ENCODE assay signal across 8 cellular contexts in genomic region chr6:17705428-17705777, GRCh38. TPM values are rescaled to one million over a fixed set of nuclear protein-coding genes. Genes with fewer than 3 reads are reported as not detected.
DNase-seq lines count a peak whose midpoint lies in the region; ATAC-seq, FAIRE-seq and TF ChIP-seq lines count a peak whose summit lies in the region.

No MANE protein-coding gene starts in this region.

- peak overlapping the region; percentile 97 for H3K27ac Mint-ChIP-seq in MCF 10A (ENCODE audit: low read depth, unreplicated experiment)

- H3K79me2 ChIP-seq in keratinocyte (ENCODE audit: control insufficient read depth, insufficient read depth, low read length) = peaks cover 60% of the 10 kb centered on the region

- ATAC-seq in GM21526 (IDR thresholded peaks at IDR 0.05; ENCODE audit: low FRiP score, unreplicated experiment) = peak; percentile 1

- H3K4me3 Mint-ChIP-seq in MCF 10A (ENCODE audit: unreplicated experiment) = peak overlapping the region; percentile 86

- H3K36me3 ChIP-seq in keratinocyte (ENCODE audit: control insufficient read depth in 2 of 2, extremely low read depth in 1 of 2, insufficient read depth in 2 of 2, low read length in 2 of 2) = no peaks in the 10 kb centered on the region
- H3K36me3 ChIP-seq in stomach smooth muscle (ENCODE audit: control insufficient read depth in 2 of 2, insufficient read depth in 2 of 2, low read length in 2 of 2) = no peaks in the 10 kb centered on the region

- H3K4me3 ChIP-seq in keratinocyte (ENCODE audit: control insufficient read depth in 2 of 3, extremely low read depth in 1 of 3, insufficient read depth in 2 of 3, low read depth in 1 of 3, low read length in 3 of 3) (peak overlapping the region; percentile 81 to 95 (median 83)), stomach smooth muscle (ENCODE audit: low read length in 2 of 2) (peak overlapping the region; percentile 87 to 91)

- dilution Hi-C loops in keratinocyte (cut with MboI; ENCODE audit: extremely low pct_ligation_motif_present, low sequenced_read_pairs) = no loop called here

- H3K4me2 ChIP-seq in keratinocyte (ENCODE audit: control insufficient read depth, extremely low read depth, insufficient read depth, low read depth, low read length) = peak overlapping the region; percentile 91

- H3K9ac ChIP-seq in keratinocyte (ENCODE audit: control insufficient read depth, extremely low read depth, insufficient read depth, low read length) = peak overlapping the region; percentile 98
- peak overlapping the region; percentile 94 to 98 for H3K9ac ChIP-seq in stomach smooth muscle (ENCODE audit: low read length in 2 of 2)

- CTCF ChIA-PET in MCF 10A (lab: Yijun Ruan, JAX) = no interaction called here

- DNase-seq in COLO829 (ENCODE audit: low spot score) (peak; percentile 80), NCI-H446 (lab: John Stamatoyannopoulos, UW) (peak; percentile 25 to 45), MCF 10A (ENCODE audit: unreplicated experiment) (peak; percentile 69), keratinocyte (ENCODE audit: low read depth, low spot score) (no peak), NCI-H1048 (lab: John Stamatoyannopoulos, UW) (no peak), NCI-H187 treated with DMSO at 0.1 percent for 48 hours (lab: John Stamatoyannopoulos, UW) (no peak)

- H3K9me3 ChIP-seq in keratinocyte (ENCODE audit: control insufficient read depth, low read depth, low read length) = no peaks in the 10 kb centered on the region
- no peaks in the 10 kb centered on the region for H3K9me3 ChIP-seq in stomach smooth muscle (ENCODE audit: control insufficient read depth in 2 of 2, low read length in 2 of 2)

- peaks cover 10% of the 10 kb centered on the region for H3K4me1 Mint-ChIP-seq in MCF 10A (ENCODE audit: insufficient read depth, unreplicated experiment)

- no peak for TF ChIP-seq CTCF in MCF 10A (IDR thresholded peaks at IDR 0.05; ENCODE audit: unreplicated experiment)
- no peak for TF ChIP-seq CTCF in keratinocyte (optimal IDR thresholded peaks at IDR 0.05 in 1 of 3, IDR thresholded peaks at IDR 0.05 in 1 of 3, conservative IDR thresholded peaks at IDR 0.05 in 1 of 3; ENCODE audit: extremely low read depth in 1 of 3, insufficient read depth in 2 of 3, low read length in 3 of 3)

- no peaks in the 10 kb centered on the region for H3K9me3 Mint-ChIP-seq in MCF 10A (ENCODE audit: unreplicated experiment)

- H3K36me3 Mint-ChIP-seq in MCF 10A (ENCODE audit: insufficient read depth, unreplicated experiment) = peaks cover 5% of the 10 kb centered on the region

- POLR2A ChIA-PET in MCF 10A (lab: Yijun Ruan, JAX) = interaction anchor here (1.0 to 2.7 kb wide), 5 partner anchors 9 to 160 kb away, joined by 3 to 29 read pairs (median 4); partner anchors contain the start of gene FAM8A1

- no peaks in the 10 kb centered on the region for H3K9me1 ChIP-seq in keratinocyte (ENCODE audit: control insufficient read depth, extremely low read depth, insufficient read depth, low read length)

- H4K20me1 ChIP-seq in keratinocyte (ENCODE audit: control insufficient read depth, extremely low read depth, insufficient read depth, low read length) = peaks cover 12% of the 10 kb centered on the region

- intact Hi-C loops in MCF 10A (cut with micrococcal nuclease) = loop anchor here (2.0 to 5.0 kb wide), 2 partner anchors 55 to 103 kb away; partner anchors contain the start of gene FAM8A1

- BruUV-seq in MCF 10A (replicated peaks; lab: Mats Ljungman, UMichigan) = no TSS peak

- no peak overlapping the region for H2AFZ ChIP-seq in keratinocyte (ENCODE audit: control insufficient read depth, low read length)

- H3K4me1 ChIP-seq in keratinocyte (ENCODE audit: control insufficient read depth, extremely low read depth, insufficient read depth, low read length) = peaks cover 33% of the 10 kb centered on the region
- peaks cover 13% of the 10 kb centered on the region for H3K4me1 ChIP-seq in stomach smooth muscle (ENCODE audit: control insufficient read depth, insufficient read depth, low read length)

- peak overlapping the region; percentile 87 for H3K27ac ChIP-seq in keratinocyte (ENCODE audit: control insufficient read depth, insufficient read depth, low read length)
- H3K27ac ChIP-seq in stomach smooth muscle (ENCODE audit: low read length) = peak overlapping the region; percentile 98

- no peaks in the 10 kb centered on the region for H3K27me3 Mint-ChIP-seq in MCF 10A (ENCODE audit: insufficient read depth, unreplicated experiment)

- no peaks in the 10 kb centered on the region for H3K27me3 ChIP-seq in keratinocyte (ENCODE audit: control insufficient read depth, extremely low read depth, insufficient read depth, low read length)
- no peaks in the 10 kb centered on the region for H3K27me3 ChIP-seq in stomach smooth muscle (ENCODE audit: control insufficient read depth in 1 of 2, insufficient read depth in 2 of 2, low read length in 2 of 2)

- FAIRE-seq in keratinocyte (lab: Jason Lieb, UNC) = no peak

RNA-seq across cellular contexts. Expression of gene NUP153, which starts 1.3 kb away (rescaled TPM):
- total RNA-seq in MCF 10A (2022) = 33.3 and 36.5 TPM in 2 replicates
- 20.9 to 29.0 TPM (median 27.6 TPM) in 3 replicates for polyA plus RNA-seq in keratinocyte
- polyA plus RNA-seq in keratinocyte (2011; ENCODE audit: low read depth) = 6.4 TPM
- 12.0 and 24.5 TPM in 2 replicates for polyA plus RNA-seq in keratinocyte (2011; cell fraction: cytosol; rRNA removed)
- polyA plus RNA-seq in keratinocyte (2011; cell fraction: nucleus; rRNA removed) = 37.2 and 42.7 TPM in 2 replicates
- polyA plus RNA-seq in keratinocyte (2012; ENCODE audit: low replicate concordance) = 15.4 and 22.2 TPM in 2 replicates
- 22.5 to 46.2 TPM (median 32.9 TPM) in 3 replicates for polyA minus RNA-seq in keratinocyte
- polyA minus RNA-seq in keratinocyte (2011; cell fraction: cytosol; rRNA and poly(A)+ RNA removed) = 18.8 TPM
- polyA minus RNA-seq in keratinocyte (2011; cell fraction: nucleus; rRNA and poly(A)+ RNA removed) = 34.7 and 54.9 TPM in 2 replicates

Comparison
In these comparisons a context has a peak if more than half of its experiments do, and no peak if none do; other contexts are left out.
1. DNase-seq: peak in COLO829 (single experiment), NCI-H446 (2 of 2) and MCF 10A (single experiment); none in keratinocyte (single experiment), NCI-H1048 (single experiment) and NCI-H187 treated with DMSO at 0.1 percent for 48 hours (single experiment).